Comparison of ENCODE assay signal across 34 cellular contexts in genomic region chr9:95330720-95331404, GRCh38. TPM values are rescaled to one million over a fixed set of nuclear protein-coding genes. Genes with fewer than 3 reads are reported as not detected.
DNase-seq lines count a peak whose midpoint lies in the region; ATAC-seq, FAIRE-seq and TF ChIP-seq lines count a peak whose summit lies in the region.
"Had no signal": no experiment of that assay in that cellular context is flagged by ENCODE, and none has a peak within 500 bp of the region (broad histone marks: within the 10 kb centered on the region; RNA-seq: fewer than 3 reads in every experiment).

No MANE protein-coding gene starts in this region.

- H3K79me2 ChIP-seq in HepG2 (ENCODE audit: insufficient read depth, low read length) = no peaks in the 10 kb centered on the region

- H3K4me3 Mint-ChIP-seq in stimulated activated effector memory CD8-positive, alpha-beta T cell treated with anti-CD3 and anti-CD28 coated beads, Interleukin-12 subunit alpha, Interleukin-12 subunit beta, amount 100 ng/mL, for 72 hours = no peak overlapping the region
- no peak overlapping the region for H3K4me3 Mint-ChIP-seq in Calu3 (ENCODE audit: low read depth, unreplicated experiment)
- H3K4me3 Mint-ChIP-seq: B cell; CD14-positive monocyte; CD4-positive, alpha-beta memory T cell; CD4-positive, alpha-beta T cell; CD4-positive, CD25-positive, alpha-beta regulatory T cell; CD8-positive, alpha-beta memory T cell; CD8-positive, alpha-beta T cell had no signal

- TF ChIP-seq CTCF in HepG2 (CRISPR knock-in tag; IDR thresholded peaks at IDR 0.05) = no peak
- TF ChIP-seq CTCF in right lobe of liver (IDR thresholded peaks at IDR 0.05) = no peak
- no peak for TF ChIP-seq CTCF in Calu3 (IDR thresholded peaks at IDR 0.05; ENCODE audit: unreplicated experiment)

- no peak for TF ChIP-seq RAD21 in HepG2 (CRISPR knock-in tag; IDR thresholded peaks at IDR 0.05)

- H3K27ac ChIP-seq in HepG2 (ENCODE audit: extremely low read length, insufficient read depth, low read length) (no peak overlapping the region), right lobe of liver (no peak overlapping the region)
- H3K27ac ChIP-seq: 22Rv1; A549; BLaER1; BLaER1 treated with 17β-estradiol and CSF1 and Interleukin-3, amounts not matched to agents 10 nM and 100 nM; C4-2B had no signal

- no peaks in the 10 kb centered on the region for H3K4me1 Mint-ChIP-seq in stimulated activated effector memory CD8-positive, alpha-beta T cell treated with anti-CD3 and anti-CD28 coated beads, Interleukin-12 subunit alpha, Interleukin-12 subunit beta, amount 100 ng/mL, for 72 hours
- no peaks in the 10 kb centered on the region for H3K4me1 Mint-ChIP-seq in Calu3 (ENCODE audit: low read depth, unreplicated experiment)
- H3K4me1 Mint-ChIP-seq: B cell; CD14-positive monocyte; CD4-positive, alpha-beta memory T cell; CD4-positive, CD25-positive, alpha-beta regulatory T cell; CD8-positive, alpha-beta memory T cell had no signal

- DNase-seq in HepG2 (ENCODE audit: low spot score) (no peak), right lobe of liver (no peak), H54 (ENCODE audit: insufficient read length, low spot score) (no peak), Calu3 (no peak), activated gamma-delta T cell (lab: John Stamatoyannopoulos, UW) (no peak)
- DNase-seq in stimulated activated effector memory CD8-positive, alpha-beta T cell treated with anti-CD3 and anti-CD28 coated beads, Interleukin-12 subunit alpha, Interleukin-12 subunit beta, amount 100 ng/mL, for 72 hours (ENCODE audit: low spot score in 2 of 2) = no peak
- DNase-seq: 8988T; ACHN; AML-193; BE2C; C1 segment of cervical spinal cord; Caco-2; CD4-positive, alpha-beta memory T cell; CD4-positive, alpha-beta T cell; CD4-positive, CD25-positive, alpha-beta regulatory T cell; CD8-positive, alpha-beta memory T cell; CD8-positive, alpha-beta T cell; COR-L47; DMS 273 treated with DMSO at 0.1 percent for 48 hours; DMS153; DMS53; DMS79; DMS79 treated with DMSO at 0.1 percent for 48 hours; DND-41; EL had no signal

- BruUV-seq in HepG2 (replicated peaks; lab: Mats Ljungman, UMichigan) (no TSS peak), Calu3 (replicated peaks; lab: Mats Ljungman, UMichigan) (no TSS peak)

- no peak overlapping the region for H3K9ac ChIP-seq in HepG2 (ENCODE audit: insufficient read depth, low read depth, low read length)
- H3K9ac ChIP-seq: BLaER1; BLaER1 treated with 17β-estradiol and CSF1 and Interleukin-3, amounts not matched to agents 10 nM and 100 nM had no signal

- H3K9me3 Mint-ChIP-seq in stimulated activated effector memory CD8-positive, alpha-beta T cell treated with anti-CD3 and anti-CD28 coated beads, Interleukin-12 subunit alpha, Interleukin-12 subunit beta, amount 100 ng/mL, for 72 hours = peaks cover 2% of the 10 kb centered on the region
- H3K9me3 Mint-ChIP-seq in Calu3 (ENCODE audit: low read depth, unreplicated experiment) = peaks cover 2% of the 10 kb centered on the region

- peak overlapping the region; percentile 57 for H3K4me2 ChIP-seq in HepG2 (ENCODE audit: low read depth, low read length)
- H3K4me2 ChIP-seq: A549; BLaER1; BLaER1 treated with 17β-estradiol and CSF1 and Interleukin-3, amounts not matched to agents 10 nM and 100 nM had no signal

- H3K36me3 ChIP-seq in HepG2 (replicated peaks in 1 of 2; ENCODE audit: control insufficient read depth in 1 of 2, insufficient read depth in 2 of 2, low read length in 2 of 2) (no peaks in the 10 kb centered on the region), right lobe of liver (no peaks in the 10 kb centered on the region)
- H3K36me3 ChIP-seq: BE2C; BLaER1; BLaER1 treated with 17β-estradiol and CSF1 and Interleukin-3, amounts not matched to agents 10 nM and 100 nM had no signal

- H3K4me3 ChIP-seq in HepG2 (replicated peaks in 1 of 3; ENCODE audit: insufficient read depth in 1 of 3, low read depth in 2 of 3, low read length in 3 of 3) (no peak overlapping the region), right lobe of liver (no peak overlapping the region)
- H3K4me3 ChIP-seq: A549; BLaER1; BLaER1 treated with 17β-estradiol and CSF1 and Interleukin-3, amounts not matched to agents 10 nM and 100 nM had no signal

- intact Hi-C loops in HepG2 (cut with micrococcal nuclease; ENCODE audit: unreplicated experiment) = no loop called here
- intact Hi-C loops in right lobe of liver (cut with DNase I) = loop anchor here in 1 of 2 donors (10.0 kb wide), 1 partner anchor 66 kb away; no protein-coding TSS in a partner anchor
- intact Hi-C loops in Calu3 (cut with micrococcal nuclease; ENCODE audit: unreplicated experiment) = no loop called here

- H3K4me1 ChIP-seq in HepG2 (ENCODE audit: insufficient read depth, low read length) (peaks cover 45% of the 10 kb centered on the region), right lobe of liver (no peaks in the 10 kb centered on the region)
- H3K4me1 ChIP-seq: A549; BE2C; BLaER1; BLaER1 treated with 17β-estradiol and CSF1 and Interleukin-3, amounts not matched to agents 10 nM and 100 nM had no signal

- H2AFZ ChIP-seq in HepG2 (ENCODE audit: low read length) = no peak overlapping the region

- WGBS in HepG2 (ENCODE audit: low lambda C conversion rate) = 8% methylated on average over 5 of the region's 5 CpGs
- WGBS in right lobe of liver (ENCODE audit: insufficient coverage, low coverage, low lambda C conversion rate, missing lambda C conversion rate) = 73% methylated on average over 5 of the region's 5 CpGs

- no peak for TF ChIP-seq EP300 in HepG2 (IDR thresholded peaks at IDR 0.05; ENCODE audit: low read depth in 2 of 2, low read length in 2 of 2)
- no peak for TF ChIP-seq EP300 in HepG2 (CRISPR knock-in tag; IDR thresholded peaks at IDR 0.05; ENCODE audit: borderline replicate concordance)

- in situ Hi-C loops in HepG2 (cut with HindIII; ENCODE audit: extremely low pct_ligation_motif_present, low pct_unique_long_range_greater_than_20kb) = no loop called here

- no peaks in the 10 kb centered on the region for H3K36me3 Mint-ChIP-seq in stimulated activated effector memory CD8-positive, alpha-beta T cell treated with anti-CD3 and anti-CD28 coated beads, Interleukin-12 subunit alpha, Interleukin-12 subunit beta, amount 100 ng/mL, for 72 hours
- no peaks in the 10 kb centered on the region for H3K36me3 Mint-ChIP-seq in Calu3 (ENCODE audit: insufficient read depth, unreplicated experiment)
- H3K36me3 Mint-ChIP-seq: CD14-positive monocyte; CD4-positive, alpha-beta memory T cell; CD4-positive, CD25-positive, alpha-beta regulatory T cell had no signal

- TF ChIP-seq POLR2A in HepG2 (IDR thresholded peaks at IDR 0.05; ENCODE audit: insufficient read depth in 1 of 2, low read depth in 2 of 2, low read length in 2 of 2) (no peak), right lobe of liver (IDR thresholded peaks at IDR 0.05) (no peak), H54 (IDR thresholded peaks at IDR 0.05; ENCODE audit: low read depth, low read length) (no peak)

- H3K27ac Mint-ChIP-seq in stimulated activated effector memory CD8-positive, alpha-beta T cell treated with anti-CD3 and anti-CD28 coated beads, Interleukin-12 subunit alpha, Interleukin-12 subunit beta, amount 100 ng/mL, for 72 hours = peak overlapping the region; percentile 56
- H3K27ac Mint-ChIP-seq in Calu3 (ENCODE audit: unreplicated experiment) = no peak overlapping the region
- H3K27ac Mint-ChIP-seq: B cell; CD14-positive monocyte; CD4-positive, alpha-beta T cell; CD4-positive, CD25-positive, alpha-beta regulatory T cell; CD8-positive, alpha-beta memory T cell; CD8-positive, alpha-beta T cell had no signal

- FAIRE-seq in HepG2 (lab: Jason Lieb, UNC) (no peak), H54 (lab: Jason Lieb, UNC) (peak; percentile 6)
- FAIRE-seq: A204.1, A549, D721Med had no signal

- CTCF ChIA-PET in HepG2 (lab: Yijun Ruan, JAX; ENCODE audit: low intra/inter-chr PET ratio, low total read pairs) (no interaction called here), Calu3 (lab: Charles Lee) (no interaction called here)

- H4K20me1 ChIP-seq in HepG2 (ENCODE audit: insufficient read depth, low read length) = no peaks in the 10 kb centered on the region
- H4K20me1 ChIP-seq: BLaER1; BLaER1 treated with 17β-estradiol and CSF1 and Interleukin-3, amounts not matched to agents 10 nM and 100 nM had no signal

- H3K27me3 Mint-ChIP-seq in Calu3 (ENCODE audit: unreplicated experiment) = no peaks in the 10 kb centered on the region

- H3K9me3 ChIP-seq in HepG2 (ENCODE audit: low read length) = peaks cover 16% of the 10 kb centered on the region
- no peaks in the 10 kb centered on the region for H3K9me3 ChIP-seq in right lobe of liver
- H3K9me3 ChIP-seq: BE2C had no signal

- ATAC-seq in HepG2 (no peak), right lobe of liver (no peak)
- ATAC-seq in stimulated activated effector memory CD8-positive, alpha-beta T cell treated with anti-CD3 and anti-CD28 coated beads, Interleukin-12 subunit alpha, Interleukin-12 subunit beta, amount 100 ng/mL, for 72 hours = no peak
- ATAC-seq: A549; CD8-positive, alpha-beta T cell had no signal

- POLR2A ChIA-PET in HepG2 (lab: Yijun Ruan, JAX) = no interaction called here

- H3K27me3 ChIP-seq in HepG2 (ENCODE audit: control insufficient read depth in 1 of 2, insufficient read depth in 2 of 2, low read length in 2 of 2) = no peaks in the 10 kb centered on the region
- no peaks in the 10 kb centered on the region for H3K27me3 ChIP-seq in right lobe of liver
- H3K27me3 ChIP-seq: BE2C; BLaER1; BLaER1 treated with 17β-estradiol and CSF1 and Interleukin-3, amounts not matched to agents 10 nM and 100 nM had no signal

RNA-seq across cellular contexts. Expression of gene FANCC, which starts 13.4 kb away (rescaled TPM):
- total RNA-seq in HepG2 (2016; rRNA removed; fragmentation: Illumina TruSeq; extraction: Trizol) = 7.4 and 11.4 TPM in 2 replicates
- total RNA-seq in HepG2 (2016; cell fraction: cytosol; rRNA removed; fragmentation: Illumina TruSeq; extraction: Trizol; ENCODE audit: low read depth) = 5.6 and 5.9 TPM in 2 replicates
- 8.0 and 9.7 TPM in 2 replicates for total RNA-seq in HepG2 (2016; cell fraction: insoluble cytoplasmic fraction; rRNA removed; fragmentation: Illumina TruSeq; extraction: Trizol)
- total RNA-seq in HepG2 (2016; cell fraction: membrane; rRNA removed; fragmentation: Illumina TruSeq; extraction: Trizol) = 7.2 and 7.7 TPM in 2 replicates
- total RNA-seq in HepG2 (2016; cell fraction: nucleus; rRNA removed; fragmentation: Illumina TruSeq; extraction: Trizol) = 23.6 and 26.0 TPM in 2 replicates
- polyA plus RNA-seq in HepG2 (2011; rRNA removed) = 7.3 and 8.6 TPM in 2 replicates
- 5.1 and 5.7 TPM in 2 replicates for polyA plus RNA-seq in HepG2 (2011; cell fraction: cytosol; rRNA removed)
- 8.3 and 9.9 TPM in 2 replicates for polyA plus RNA-seq in HepG2 (2011; cell fraction: nucleus; rRNA removed)
- polyA plus RNA-seq in HepG2 (2012) = 6.4 and 7.4 TPM in 2 replicates
- polyA plus RNA-seq in HepG2 (2016; cell fraction: cytosol; fragmentation: Illumina TruSeq; extraction: Trizol; ENCODE audit: low read depth) = 1.5 and 2.7 TPM in 2 replicates
- 14.2 and 14.5 TPM in 2 replicates for polyA plus RNA-seq in HepG2 (2016; cell fraction: insoluble cytoplasmic fraction; fragmentation: Illumina TruSeq; extraction: Trizol; ENCODE audit: low read depth)
- polyA plus RNA-seq in HepG2 (2016; cell fraction: membrane; fragmentation: Illumina TruSeq; extraction: Trizol; ENCODE audit: low read depth) = 4.3 and 4.6 TPM in 2 replicates
- 12.6 and 13.6 TPM in 2 replicates for polyA plus RNA-seq in HepG2 (2016; cell fraction: nucleus; fragmentation: Illumina TruSeq; extraction: Trizol; ENCODE audit: insufficient read depth, low read depth)
- 10.0 and 32.5 TPM in 2 replicates for polyA minus RNA-seq in HepG2 (2011; rRNA and poly(A)+ RNA removed; ENCODE audit: low replicate concordance)
- polyA minus RNA-seq in HepG2 (2011; cell fraction: cytosol; rRNA and poly(A)+ RNA removed) = 6.2 and 7.1 TPM in 2 replicates
- polyA minus RNA-seq in HepG2 (2011; cell fraction: nucleus; rRNA and poly(A)+ RNA removed) = 35.4 and 38.5 TPM in 2 replicates
- total RNA-seq in right lobe of liver = 10 to 100 TPM in 4 of 6 experiments, 1 to 10 TPM in 2; 8.1 to 27.9 (median 13.2) TPM
- 10.1 and 14.5 TPM in 2 replicates for total RNA-seq in Calu3 (2022)
